Comparison of ENCODE assay signal across 20 cellular contexts in the genomic region with DNA sequence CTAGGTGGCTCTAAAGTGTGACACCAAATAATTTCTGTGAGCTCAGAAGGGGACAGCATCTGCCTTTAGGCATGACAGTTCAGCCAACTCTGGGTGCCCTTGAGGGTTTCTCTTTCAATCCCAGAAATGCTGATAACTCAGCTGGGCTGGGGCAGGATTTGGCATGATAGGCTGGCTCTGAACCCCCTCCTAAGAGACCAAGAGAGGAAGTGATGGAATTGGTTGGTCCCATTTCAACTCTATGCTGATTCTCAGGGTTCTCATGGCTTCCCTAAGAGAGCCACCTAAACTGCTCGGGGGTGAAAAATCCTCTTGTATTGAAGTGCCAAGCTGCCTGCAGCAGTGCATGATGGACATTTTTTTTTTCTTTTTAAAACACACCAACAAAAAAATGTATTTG.
"Had no signal": no experiment of that assay in that cellular context is flagged by ENCODE, and none has a peak within 500 bp of the region (broad histone marks: within the 10 kb centered on the region; RNA-seq: fewer than 3 reads in every experiment).

No MANE protein-coding gene starts in this region.

- H3K9me3 Mint-ChIP-seq: effector memory CD8-positive, alpha-beta T cell; memory B cell; mesothelial cell of epicardium; natural killer cell; neural crest cell had no signal

- DNase-seq: cortex of kidney; effector memory CD8-positive, alpha-beta T cell; esophagus squamous epithelium; foreskin fibroblast; glutamatergic neuron; kidney; left cardiac atrium; left ventricle myocardium inferior; lower lobe of right lung; natural killer cell; nucleus accumbens; ovary; small intestine; stimulated activated CD4-positive, alpha-beta T cell treated with anti-CD3 and anti-CD28 coated beads, Interleukin-12 subunit alpha, Interleukin-12 subunit beta, amount 100 ng/mL, for 4 hours; stimulated activated naive CD4-positive, alpha-beta T cell treated with Interleukin-2 at 50 U/mL for 16 hours; trophoblast cell had no signal

- H3K27me3 Mint-ChIP-seq: effector memory CD8-positive, alpha-beta T cell; memory B cell had no signal

- H3K27ac Mint-ChIP-seq: mesothelial cell of epicardium had no signal

- ATAC-seq: effector memory CD8-positive, alpha-beta T cell; gastroesophageal sphincter; left cardiac atrium; lower lobe of right lung; natural killer cell had no signal

- FAIRE-seq: kidney, small intestine had no signal

- H3K4me1 Mint-ChIP-seq: memory B cell, mesothelial cell of epicardium, neural crest cell had no signal

- H3K4me3 Mint-ChIP-seq: effector memory CD8-positive, alpha-beta T cell; memory B cell; mesothelial cell of epicardium; natural killer cell; neural crest cell had no signal
